Comparison of ENCODE assay signal across 1 cellular context in the genomic region with DNA sequence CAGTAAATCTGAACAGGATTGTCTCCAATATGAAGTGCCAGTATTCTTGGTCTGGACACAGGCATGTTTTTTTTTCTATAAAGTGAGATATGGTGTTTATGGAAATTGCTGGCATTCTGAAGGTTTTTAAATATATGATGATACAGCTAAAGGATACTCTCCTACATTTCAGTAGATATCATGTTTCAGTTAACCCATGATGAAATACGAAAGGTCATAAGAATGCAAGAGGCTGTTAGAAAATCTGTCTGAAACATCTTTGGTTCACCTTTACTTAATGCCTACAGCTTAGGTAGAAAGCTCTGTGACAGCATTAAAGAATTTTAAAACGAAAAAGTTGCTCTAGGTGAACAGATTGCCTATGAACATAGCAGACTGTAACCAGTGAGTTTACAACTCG.
TF ChIP-seq lines count a peak whose summit lies in the region.

No MANE protein-coding gene starts in this region.

TF ChIP-seq in HepG2, 621 proteins besides CTCF, POLR2A, EP300 and RAD21:
- TF ChIP-seq SRF (IDR thresholded peaks at IDR 0.05; ENCODE audit: low read depth, low read length) (no peak), FOXP1 (IDR thresholded peaks at IDR 0.05) (no peak), FOXP1 (CRISPR knock-in tag; IDR thresholded peaks at IDR 0.05) (no peak), SIX1 (CRISPR knock-in tag; IDR thresholded peaks at IDR 0.05; ENCODE audit: borderline replicate concordance) (peak; percentile 71; the same call in 1 of the 2 replicates)
- TF ChIP-seq, protein P1, sequence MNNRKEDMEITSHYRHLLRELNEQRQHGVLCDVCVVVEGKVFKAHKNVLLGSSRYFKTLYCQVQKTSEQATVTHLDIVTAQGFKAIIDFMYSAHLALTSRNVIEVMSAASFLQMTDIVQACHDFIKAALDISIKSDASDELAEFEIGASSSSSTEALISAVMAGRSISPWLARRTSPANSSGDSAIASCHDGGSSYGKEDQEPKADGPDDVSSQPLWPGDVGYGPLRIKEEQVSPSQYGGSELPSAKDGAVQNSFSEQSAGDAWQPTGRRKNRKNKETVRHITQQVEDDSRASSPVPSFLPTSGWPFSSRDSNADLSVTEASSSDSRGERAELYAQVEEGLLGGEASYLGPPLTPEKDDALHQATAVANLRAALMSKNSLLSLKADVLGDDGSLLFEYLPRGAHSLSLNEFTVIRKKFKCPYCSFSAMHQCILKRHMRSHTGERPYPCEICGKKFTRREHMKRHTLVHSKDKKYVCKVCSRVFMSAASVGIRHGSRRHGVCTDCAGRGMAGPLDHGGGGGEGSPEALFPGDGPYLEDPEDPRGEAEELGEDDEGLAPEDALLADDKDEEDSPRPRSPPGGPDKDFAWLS (CRISPR knock-in tag; IDR thresholded peaks at IDR 0.05; ENCODE audit: borderline replicate concordance): no peak
- TF ChIP-seq, protein P2, sequence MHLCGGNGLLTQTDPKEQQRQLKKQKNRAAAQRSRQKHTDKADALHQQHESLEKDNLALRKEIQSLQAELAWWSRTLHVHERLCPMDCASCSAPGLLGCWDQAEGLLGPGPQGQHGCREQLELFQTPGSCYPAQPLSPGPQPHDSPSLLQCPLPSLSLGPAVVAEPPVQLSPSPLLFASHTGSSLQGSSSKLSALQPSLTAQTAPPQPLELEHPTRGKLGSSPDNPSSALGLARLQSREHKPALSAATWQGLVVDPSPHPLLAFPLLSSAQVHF (CRISPR knock-in tag; IDR thresholded peaks at IDR 0.05): no peak
